Comparison of ENCODE assay signal across 17 cellular contexts in the genomic region with DNA sequence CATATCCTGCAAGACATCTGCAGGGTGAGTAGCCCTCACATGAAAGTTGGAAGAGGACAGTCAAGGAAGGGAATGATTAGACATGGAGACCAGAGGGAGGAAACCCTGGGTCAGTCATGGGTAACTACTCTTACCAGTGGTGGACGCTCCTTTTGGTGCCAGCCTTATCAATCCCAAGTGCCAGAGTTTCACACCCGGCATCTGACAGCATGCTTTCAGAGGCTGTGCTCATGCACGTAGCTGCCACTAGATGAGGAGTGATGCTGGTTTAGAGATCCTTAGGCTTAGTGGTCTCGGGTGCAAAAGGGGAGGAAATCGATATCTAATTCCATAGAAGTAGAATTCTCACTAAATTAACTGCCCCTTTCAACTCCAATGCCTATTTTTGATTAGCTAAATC.
DNase-seq lines count a peak whose midpoint lies in the region; ATAC-seq and TF ChIP-seq lines count a peak whose summit lies in the region.
"Had no signal": no experiment of that assay in that cellular context is flagged by ENCODE, and none has a peak within 500 bp of the region (broad histone marks: within the 10 kb centered on the region; RNA-seq: fewer than 3 reads in every experiment).

No MANE protein-coding gene starts in this region.

- H3K27me3 ChIP-seq in right atrium auricular region (no peaks in the 10 kb centered on the region), ascending aorta (no peaks in the 10 kb centered on the region), osteoblast (ENCODE audit: insufficient read depth, low read length) (no peaks in the 10 kb centered on the region), tibial artery (no peaks in the 10 kb centered on the region), esophagus squamous epithelium (no peaks in the 10 kb centered on the region)

- intact Hi-C loops in left cardiac atrium (cut with DNase I) = no loop called here
- intact Hi-C loops in ascending aorta (cut with DNase I) = loop anchor here (5.0 kb wide), 3 partner anchors 33 to 97 kb away; no protein-coding TSS in a partner anchor
- intact Hi-C loops in tibial artery (cut with DNase I; ENCODE audit: low total_unique reads) = no loop called here
- intact Hi-C loops in esophagus squamous epithelium (cut with DNase I) = no loop called here
- intact Hi-C loops in posterior vena cava (cut with DNase I) = no loop called here

- H3K27ac ChIP-seq in right atrium auricular region (no peak overlapping the region), ascending aorta (peak overlapping the region; percentile 61 to 92), osteoblast (ENCODE audit: low read depth, low read length) (no peak overlapping the region), tibial artery (peak overlapping the region; percentile 53 to 79), esophagus squamous epithelium (no peak overlapping the region)
- H3K27ac ChIP-seq: 22Rv1, C4-2B had no signal

- H3K4me1 ChIP-seq in right atrium auricular region = peaks cover 0 to 40% of the 10 kb centered on the region in 2 donors
- peaks cover 2 to 47% of the 10 kb centered on the region in 2 donors for H3K4me1 ChIP-seq in ascending aorta
- peaks cover 23% of the 10 kb centered on the region for H3K4me1 ChIP-seq in osteoblast (ENCODE audit: insufficient read depth, low read length)
- H3K4me1 ChIP-seq in tibial artery = peaks cover 0 to 91% (median 14%) of the 10 kb centered on the region in 4 donors
- peaks cover 0 to 12% (median 0%) of the 10 kb centered on the region in 3 donors for H3K4me1 ChIP-seq in esophagus squamous epithelium
- H3K4me1 ChIP-seq: Caco-2 had no signal

- H3K9me3 ChIP-seq in right atrium auricular region (no peaks in the 10 kb centered on the region), ascending aorta (no peaks in the 10 kb centered on the region), osteoblast (ENCODE audit: low read depth, low read length) (no peaks in the 10 kb centered on the region), tibial artery (no peaks in the 10 kb centered on the region), esophagus squamous epithelium (no peaks in the 10 kb centered on the region)
- H3K9me3 ChIP-seq: A549, Caco-2 had no signal

- H3K4me3 ChIP-seq in right atrium auricular region = no peak overlapping the region
- peak overlapping the region in 1 of 2 donors; percentile 54 for H3K4me3 ChIP-seq in ascending aorta
- H3K4me3 ChIP-seq in osteoblast (ENCODE audit: insufficient read depth, low read length) = no peak overlapping the region
- H3K4me3 ChIP-seq in tibial artery = peak overlapping the region; percentile 21 to 41
- H3K4me3 ChIP-seq in esophagus squamous epithelium = no peak overlapping the region
- H3K4me3 ChIP-seq: A549, GM23338 had no signal

- DNase-seq in left cardiac atrium = no peak
- DNase-seq in right atrium auricular region (ENCODE audit: low spot score) = no peak
- no peak for DNase-seq in ascending aorta (ENCODE audit: low spot score in 2 of 2)
- DNase-seq in osteoblast (ENCODE audit: insufficient read length, low spot score, missing footprints) = peak; percentile 57
- DNase-seq in tibial artery = no peak
- DNase-seq in esophagus squamous epithelium (lab: John Stamatoyannopoulos, UW) = no peak
- no peak for DNase-seq in posterior vena cava (ENCODE audit: low spot score)
- DNase-seq: AML-193; Caco-2; CD4-positive, alpha-beta T cell; HCEC 1CT had no signal

- 79 to 81% methylated on average over 5 of the region's 5 CpGs for WGBS in esophagus squamous epithelium, 2 donors

- ATAC-seq in left cardiac atrium (peak; percentile 22 to 69), HG02885 (IDR thresholded peaks at IDR 0.05; ENCODE audit: poor library complexity, unreplicated experiment) (no peak)
- ATAC-seq: A549, GM23338, HepG2 had no signal

- no peak for TF ChIP-seq CTCF in right atrium auricular region (IDR thresholded peaks at IDR 0.05)
- TF ChIP-seq CTCF in ascending aorta (IDR thresholded peaks at IDR 0.05) = no peak
- TF ChIP-seq CTCF in osteoblast (IDR thresholded peaks at IDR 0.05; ENCODE audit: extremely low read depth, low read depth, low read length) = no peak
- TF ChIP-seq CTCF in tibial artery (IDR thresholded peaks at IDR 0.05) = peak; percentile 5 to 6
- TF ChIP-seq CTCF in esophagus squamous epithelium (IDR thresholded peaks at IDR 0.05) = no peak

- H4K20me1 ChIP-seq in osteoblast (ENCODE audit: insufficient read depth, low read length) = no peaks in the 10 kb centered on the region

- no peaks in the 10 kb centered on the region for H3K79me2 ChIP-seq in osteoblast (ENCODE audit: insufficient read depth, low read length)

- TF ChIP-seq POLR2A in esophagus squamous epithelium (IDR thresholded peaks at IDR 0.05) = no peak

- H2AFZ ChIP-seq in osteoblast (ENCODE audit: low read length) = no peak overlapping the region
- H2AFZ ChIP-seq: GM23338 had no signal

- no peaks in the 10 kb centered on the region for H3K36me3 ChIP-seq in right atrium auricular region
- no peaks in the 10 kb centered on the region for H3K36me3 ChIP-seq in ascending aorta
- no peaks in the 10 kb centered on the region for H3K36me3 ChIP-seq in osteoblast (ENCODE audit: insufficient read depth, low read length)
- H3K36me3 ChIP-seq in tibial artery = no peaks in the 10 kb centered on the region
- no peaks in the 10 kb centered on the region for H3K36me3 ChIP-seq in esophagus squamous epithelium

- no peak overlapping the region for H3K4me2 ChIP-seq in osteoblast (ENCODE audit: insufficient read depth, low read length)
- H3K4me2 ChIP-seq: A549, GM23338 had no signal

Comparison
In these comparisons a context has a peak if more than half of its experiments do, and no peak if none do; other contexts are left out.
1. H3K27ac ChIP-seq: peak in ascending aorta (2 of 2) and tibial artery (2 of 2); none in right atrium auricular region (0 of 2), osteoblast (single experiment) and esophagus squamous epithelium (0 of 4).
2. H3K4me3 ChIP-seq: peak in tibial artery (2 of 2); none in right atrium auricular region (0 of 2), osteoblast (single experiment) and esophagus squamous epithelium (0 of 4).
3. CTCF ChIP-seq: peak in tibial artery (2 of 2); none in right atrium auricular region (0 of 2), ascending aorta (0 of 3), osteoblast (single experiment) and esophagus squamous epithelium (0 of 6).